ENCODE assay signal across 22 cellular contexts in the genomic region with DNA sequence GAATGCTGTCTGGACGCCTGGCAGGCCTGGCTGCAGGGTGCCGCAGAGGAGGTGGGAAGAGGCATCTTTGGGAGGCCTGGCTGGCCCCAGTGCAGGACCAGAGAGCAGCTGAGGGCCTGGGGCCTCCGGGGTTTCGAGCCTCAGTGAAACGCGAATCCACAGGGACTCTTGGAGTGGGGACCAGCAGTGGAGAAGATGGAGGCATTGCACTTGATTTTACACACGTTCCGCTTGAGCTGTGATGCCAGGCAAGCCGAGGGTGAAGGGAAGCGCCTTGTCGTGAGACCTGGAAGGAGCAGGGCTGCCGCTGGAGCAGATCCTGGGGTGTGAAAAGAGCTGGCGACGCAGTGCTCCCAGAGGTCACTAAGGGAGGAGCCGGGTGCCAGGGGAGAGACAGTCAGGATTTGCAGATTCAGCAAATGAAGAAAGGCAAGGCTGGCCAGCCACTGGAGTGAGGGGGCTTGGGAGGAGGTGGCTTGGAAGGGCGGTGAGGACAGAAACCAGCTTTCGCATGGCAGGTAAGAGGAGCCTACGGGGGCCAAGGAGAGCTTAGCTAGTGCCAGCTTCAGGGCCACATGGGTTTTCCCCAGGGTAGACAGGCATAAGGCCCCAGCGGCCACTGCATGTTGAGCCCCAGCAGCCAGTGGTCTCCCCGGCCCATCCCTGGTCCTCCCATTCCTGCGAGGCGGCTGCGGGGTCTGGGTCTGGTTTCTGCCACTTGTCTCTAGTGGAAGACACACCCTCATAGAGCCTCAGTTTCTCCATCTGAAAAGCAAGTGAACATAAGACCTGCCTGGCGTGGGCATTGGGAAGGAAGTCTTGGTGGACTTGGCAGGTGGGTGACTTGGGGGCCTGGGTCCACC.
A peak's percentile ranks its signal among the peaks of the same experiment; 100 is the strongest.
DNase-seq lines count a peak whose midpoint lies in the region; ATAC-seq lines count a peak whose summit lies in the region.
"Had no signal": no experiment of that assay in that cellular context is flagged by ENCODE, and none has a peak within 500 bp of the region (broad histone marks: within the 10 kb centered on the region; RNA-seq: fewer than 3 reads in every experiment).

No MANE protein-coding gene starts in this region.

- H4K20me1 ChIP-seq in BLaER1: peaks cover 100% of the 10 kb centered on the region

- H3K36me3 ChIP-seq in BLaER1: peaks cover 13% of the 10 kb centered on the region; the same call in 1 of the 2 replicates
- H3K36me3 ChIP-seq: brain microvascular endothelial cell, pancreas had no signal

- peak overlapping the region; percentile 82 for H3K27ac Mint-ChIP-seq in activated naive CD4-positive, alpha-beta T cell treated with anti-CD3 and anti-CD28 coated beads, Interleukin-2, amount 50 U/mL, for 24 hours
- H3K27ac Mint-ChIP-seq: activated naive CD8-positive, alpha-beta T cell; B cell had no signal

- no peak overlapping the region for H3K4me3 ChIP-seq in BLaER1
- H3K4me3 ChIP-seq: lung, pancreas, SJCRH30 had no signal

- H3K36me3 Mint-ChIP-seq in activated naive CD4-positive, alpha-beta T cell treated with anti-CD3 and anti-CD28 coated beads, Interleukin-2, amount 50 U/mL, for 24 hours: peaks cover 26% of the 10 kb centered on the region

- peaks cover 15% of the 10 kb centered on the region for H3K4me1 ChIP-seq in BLaER1
- H3K4me1 ChIP-seq: pancreas, SJCRH30 had no signal

- in situ Hi-C loops in G401 (cut with HindIII; ENCODE audit: low sequenced_read_pairs): no loop called here

- H3K9me3 Mint-ChIP-seq in activated naive CD4-positive, alpha-beta T cell treated with anti-CD3 and anti-CD28 coated beads, Interleukin-2, amount 50 U/mL, for 24 hours: no peaks in the 10 kb centered on the region
- H3K9me3 Mint-ChIP-seq: stimulated activated naive CD8-positive, alpha-beta T cell treated with anti-CD3 and anti-CD28 coated beads, Interleukin-15, Interleukin-2, amounts not matched to agents 100 ng/mL and 50 ng/mL, for 24 hours had no signal

- no peaks in the 10 kb centered on the region for H3K27me3 Mint-ChIP-seq in activated naive CD4-positive, alpha-beta T cell treated with anti-CD3 and anti-CD28 coated beads, Interleukin-2, amount 50 U/mL, for 24 hours
- H3K27me3 Mint-ChIP-seq: activated naive CD8-positive, alpha-beta T cell; B cell; stimulated activated naive CD8-positive, alpha-beta T cell treated with anti-CD3 and anti-CD28 coated beads, Interleukin-15, Interleukin-2, amounts not matched to agents 100 ng/mL and 50 ng/mL, for 24 hours had no signal

- 0 out of 2 replicates have a peak overlapping the region, but pooled peaks have one; percentile 9 for H3K4me2 ChIP-seq in BLaER1

- H3K27ac ChIP-seq in BLaER1: no peak overlapping the region
- H3K27ac ChIP-seq: brain microvascular endothelial cell, pancreas, SJCRH30 had no signal

- H3K4me3 Mint-ChIP-seq in activated naive CD4-positive, alpha-beta T cell treated with anti-CD3 and anti-CD28 coated beads, Interleukin-2, amount 50 U/mL, for 24 hours: no peak overlapping the region
- H3K4me3 Mint-ChIP-seq: activated naive CD8-positive, alpha-beta T cell; B cell; stimulated activated naive CD8-positive, alpha-beta T cell treated with anti-CD3 and anti-CD28 coated beads, Interleukin-15, Interleukin-2, amounts not matched to agents 100 ng/mL and 50 ng/mL, for 24 hours had no signal

- no peak overlapping the region for H3K9ac ChIP-seq in BLaER1

- H3K9me3 ChIP-seq in BLaER1: no peaks in the 10 kb centered on the region
- H3K9me3 ChIP-seq: pancreas, SJCRH30 had no signal

- no peak for ATAC-seq in GM21515 (IDR thresholded peaks at IDR 0.05; ENCODE audit: unreplicated experiment)
- ATAC-seq: activated CD4-positive, CD25-positive, alpha-beta regulatory T cell treated with anti-CD3 and anti-CD28 coated beads, Interleukin-2, amount 50 U/mL, for 24 hours; pancreas; PC-3; sciatic nerve had no signal

- DNase-seq in DMS79 (lab: John Stamatoyannopoulos, UW) (peak; percentile 54), mesenteric fat pad (ENCODE audit: low spot score) (peak; percentile 85), G401 (ENCODE audit: low spot score) (no peak), GM19238 (ENCODE audit: insufficient read length, low spot score) (no peak)
- DNase-seq: brain microvascular endothelial cell, COR-L47, KBM-7, NCI-H187, PC-3, SJCRH30, T1000, trophoblast cell had no signal

- H3K4me1 Mint-ChIP-seq in activated naive CD4-positive, alpha-beta T cell treated with anti-CD3 and anti-CD28 coated beads, Interleukin-2, amount 50 U/mL, for 24 hours: peaks cover 86% of the 10 kb centered on the region

- peaks cover 89% of the 10 kb centered on the region for H3K27me3 ChIP-seq in BLaER1
- H3K27me3 ChIP-seq: brain microvascular endothelial cell, pancreas, SJCRH30 had no signal

Comparison
In these comparisons a context has a peak if more than half of its experiments do, and no peak if none do; other contexts are left out.
1. DNase-seq: peak in DMS79 (single experiment) and mesenteric fat pad (single experiment); none in G401 (single experiment) and GM19238 (single experiment).